ENCODE assay signal across 19 cellular contexts in genomic region chr13:50668044-50668443, GRCh38.
DNase-seq lines count a peak whose midpoint lies in the region; ATAC-seq and TF ChIP-seq lines count a peak whose summit lies in the region.
"Had no signal": no experiment of that assay in that cellular context is flagged by ENCODE, and none has a peak within 500 bp of the region (broad histone marks: within the 10 kb centered on the region; RNA-seq: fewer than 3 reads in every experiment).

No MANE protein-coding gene starts in this region.

- no peaks in the 10 kb centered on the region for H3K4me1 ChIP-seq in upper lobe of right lung
- H3K4me1 ChIP-seq: BLaER1 had no signal

- H3K4me3 Mint-ChIP-seq in activated T-cell treated with anti-CD3 and anti-CD28 coated beads, Interleukin-2, amount 50 U/mL, for 72 hours, result no peak overlapping the region
- H3K4me3 Mint-ChIP-seq: CD14-positive monocyte; CD8-positive, alpha-beta T cell; GM23338; HFFc6; IgD-negative memory B cell had no signal

- peaks cover 5 to 6% of the 10 kb centered on the region in 2 donors for H3K9me3 Mint-ChIP-seq in activated T-cell treated with anti-CD3 and anti-CD28 coated beads, Interleukin-2, amount 50 U/mL, for 72 hours
- H3K9me3 Mint-ChIP-seq: GM23338, HFFc6 had no signal

- H3K27ac ChIP-seq in HL-60 (replicated peaks) (no peak overlapping the region), upper lobe of right lung (no peak overlapping the region)
- H3K27ac ChIP-seq: BLaER1 had no signal

- no peaks in the 10 kb centered on the region for H3K36me3 ChIP-seq in upper lobe of right lung
- H3K36me3 ChIP-seq: BLaER1 had no signal

- H3K4me1 Mint-ChIP-seq in activated T-cell treated with anti-CD3 and anti-CD28 coated beads, Interleukin-2, amount 50 U/mL, for 72 hours (ENCODE audit: low read depth), result no peaks in the 10 kb centered on the region

- no peaks in the 10 kb centered on the region for H3K9me3 ChIP-seq in upper lobe of right lung

- peak; percentile 40 for ATAC-seq in upper lobe of right lung
- no peak for ATAC-seq in activated T-cell treated with anti-CD3 and anti-CD28 coated beads, Interleukin-2, amount 50 U/mL, for 72 hours (replicated peaks in 1 of 2)
- ATAC-seq in GM21360 (IDR thresholded peaks at IDR 0.05; ENCODE audit: unreplicated experiment), result no peak
- ATAC-seq: CD8-positive, alpha-beta T cell; GM12878; GM23338; HCT116; HepG2 had no signal

- intact Hi-C loops in upper lobe of right lung (cut with DNase I), result no loop called here

- DNase-seq in CD1c-positive myeloid dendritic cell (ENCODE audit: extremely low spot score), result peak; percentile 20
- peak; percentile 17 to 78 for DNase-seq in HL-60 (ENCODE audit: low read depth in 1 of 2, low spot score in 1 of 2)
- peak; percentile 44 for DNase-seq in medulla oblongata (ENCODE audit: extremely low spot score)
- DNase-seq in upper lobe of right lung, result no peak
- DNase-seq in activated T-cell treated with anti-CD3 and anti-CD28 coated beads for 4 hours, result no peak
- DNase-seq in activated T-cell treated with anti-CD3 and anti-CD28 coated beads, Interleukin-2, amount 50 U/mL, for 72 hours, result no peak
- DNase-seq: 8988T; Calu3; CD8-positive, alpha-beta T cell; DMS79 treated with DMSO at 0.1 percent for 48 hours; HFFc6 had no signal

- no peak for TF ChIP-seq CTCF in HL-60 (IDR thresholded peaks at IDR 0.05; ENCODE audit: insufficient read depth, low read length)
- no peak for TF ChIP-seq CTCF in upper lobe of right lung (IDR thresholded peaks at IDR 0.05)

- peaks cover 0 to 9% of the 10 kb centered on the region in 2 donors for H3K36me3 Mint-ChIP-seq in activated T-cell treated with anti-CD3 and anti-CD28 coated beads, Interleukin-2, amount 50 U/mL, for 72 hours (ENCODE audit: insufficient read depth in 2 of 2)
- H3K36me3 Mint-ChIP-seq: CD14-positive monocyte; CD8-positive, alpha-beta T cell; IgD-negative memory B cell had no signal

- no peak overlapping the region for H3K4me3 ChIP-seq in HL-60 (replicated peaks; ENCODE audit: insufficient read depth, low read length)
- no peak overlapping the region for H3K4me3 ChIP-seq in upper lobe of right lung
- H3K4me3 ChIP-seq: BLaER1, GM12878, GM23338 had no signal

- H3K27me3 ChIP-seq in HL-60 (ENCODE audit: insufficient read depth, poor library complexity, severe bottlenecking) (no peaks in the 10 kb centered on the region), upper lobe of right lung (no peaks in the 10 kb centered on the region)
- H3K27me3 ChIP-seq: BLaER1 had no signal

- no peaks in the 10 kb centered on the region for H3K27me3 Mint-ChIP-seq in activated T-cell treated with anti-CD3 and anti-CD28 coated beads, Interleukin-2, amount 50 U/mL, for 72 hours (ENCODE audit: low read depth)
- H3K27me3 Mint-ChIP-seq: IgD-negative memory B cell had no signal

- H3K27ac Mint-ChIP-seq in activated T-cell treated with anti-CD3 and anti-CD28 coated beads, Interleukin-2, amount 50 U/mL, for 72 hours, result no peak overlapping the region
- H3K27ac Mint-ChIP-seq: CD8-positive, alpha-beta T cell; GM23338; HFFc6; IgD-negative memory B cell had no signal

Comparison
In these comparisons a context has a peak if more than half of its experiments do, and no peak if none do; other contexts are left out.
1. DNase-seq: peak in CD1c-positive myeloid dendritic cell (single experiment), HL-60 (2 of 2) and medulla oblongata (single experiment); none in upper lobe of right lung (single experiment), activated T-cell treated with anti-CD3 and anti-CD28 coated beads for 4 hours (single experiment) and activated T-cell treated with anti-CD3 and anti-CD28 coated beads, Interleukin-2, amount 50 U/mL, for 72 hours (0 of 2).